ENCODE assay signal across 8 cellular contexts in the genomic region with DNA sequence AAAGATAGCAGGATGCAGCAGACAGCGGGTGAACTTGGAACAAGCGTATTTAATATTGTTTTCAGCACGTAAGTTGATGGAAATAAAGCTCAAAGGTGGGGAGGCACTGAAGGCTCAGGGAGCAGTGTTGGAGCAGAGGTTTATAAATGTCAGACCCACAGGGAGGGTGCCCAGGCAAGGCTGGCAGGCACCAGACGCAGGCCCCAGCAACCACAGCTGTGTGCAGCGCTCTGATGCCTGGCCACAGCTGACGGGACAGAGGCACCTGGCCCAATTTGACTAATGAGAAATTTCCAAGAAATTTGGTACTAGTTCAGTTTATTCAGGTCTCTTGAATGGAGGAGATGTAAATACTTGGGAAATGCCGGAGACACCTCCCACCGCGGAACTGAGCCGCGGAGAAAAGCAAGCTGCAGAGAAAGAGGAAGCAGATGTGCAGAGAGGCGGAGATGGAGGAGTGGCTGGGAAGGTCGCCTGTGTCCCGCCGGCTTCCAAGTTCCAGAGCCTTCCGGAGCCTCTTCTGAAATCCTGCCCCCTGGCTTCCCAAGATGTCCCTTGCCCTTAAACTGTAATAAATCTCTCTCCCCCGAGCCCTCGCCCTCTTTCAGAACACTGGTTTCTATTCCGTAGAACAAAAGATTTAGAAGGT. TPM values are rescaled to one million over a fixed set of nuclear protein-coding genes. Genes with fewer than 3 reads are reported as not detected.
A peak's percentile ranks its signal among the peaks of the same experiment; 100 is the strongest.
DNase-seq lines count a peak whose midpoint lies in the region; ATAC-seq and TF ChIP-seq lines count a peak whose summit lies in the region.

No MANE protein-coding gene starts in this region.

- H4K20me1 ChIP-seq in HCT116 (ENCODE audit: insufficient read depth) = no peaks in the 10 kb centered on the region

- TF ChIP-seq RAD21 in HCT116 (IDR thresholded peaks at IDR 0.05; ENCODE audit: low read depth) = no peak

- TF ChIP-seq POLR2A in HCT116 (IDR thresholded peaks at IDR 0.05; ENCODE audit: borderline replicate concordance, extremely low read depth, insufficient read depth, insufficient read length) = no peak

- intact Hi-C loops in HCT116 (cut with micrococcal nuclease) (no loop called here), lower lobe of right lung (cut with DNase I) (no loop called here)

- H3K79me2 ChIP-seq in HCT116 (ENCODE audit: insufficient read depth, low read length) = no peaks in the 10 kb centered on the region

- H3K36me3 ChIP-seq in HCT116 (ENCODE audit: control insufficient read depth in 1 of 2, insufficient read depth in 2 of 2, low read length in 2 of 2) (no peaks in the 10 kb centered on the region), lower lobe of right lung (no peaks in the 10 kb centered on the region)

- no peak for DNase-seq in AG04450 (ENCODE audit: low read depth, low spot score)
- DNase-seq in HCT116 (ENCODE audit: low read depth, low spot score) = no peak
- peak; percentile 29 for DNase-seq in choroid plexus epithelial cell (ENCODE audit: low read depth)
- DNase-seq in lower lobe of right lung = peak; percentile 49
- peak; percentile 52 for DNase-seq in ureter (ENCODE audit: low spot score)
- DNase-seq in effector CD8-positive, alpha-beta T cell (lab: John Stamatoyannopoulos, UW) = no peak
- DNase-seq in NCI-H1694 treated with DMSO at 0.1 percent for 48 hours (lab: John Stamatoyannopoulos, UW) = no peak
- no peak for DNase-seq in DMS 273 treated with DMSO at 0.1 percent for 48 hours (lab: John Stamatoyannopoulos, UW)

- H3K4me3 ChIP-seq in AG04450 (ENCODE audit: low read depth, low read length) (peak overlapping the region; percentile 20), HCT116 (replicated peaks in 1 of 2; ENCODE audit: low read depth in 1 of 2, low read length in 2 of 2) (no peak overlapping the region), choroid plexus epithelial cell (ENCODE audit: low read depth, low read length) (peak overlapping the region; percentile 50), lower lobe of right lung (peak overlapping the region; percentile 24)

- ATAC-seq in HCT116 = peak; percentile 55
- ATAC-seq in lower lobe of right lung = peak; percentile 64 to 65

- no TSS peak for BruUV-seq in HCT116 (replicated peaks; lab: Mats Ljungman, UMichigan)

- no peak overlapping the region for H3K4me2 ChIP-seq in HCT116 (ENCODE audit: low read length)

- RAD21 ChIA-PET in HCT116 (lab: Charles Lee; ENCODE audit: low non-redundant PET in 1 of 2, low total read pairs in 2 of 2, uncharacterized antibody in 2 of 2, unreplicated experiment in 2 of 2) = no interaction called here

- H3K9me3 ChIP-seq in AG04450 (ENCODE audit: control insufficient read depth, insufficient read depth, low read length) (no peaks in the 10 kb centered on the region), HCT116 (ENCODE audit: control insufficient read depth in 1 of 2, insufficient read depth in 1 of 2, low read depth in 1 of 2, low read length in 2 of 2) (no peaks in the 10 kb centered on the region), lower lobe of right lung (no peaks in the 10 kb centered on the region)

- H3K9me2 ChIP-seq in HCT116 (ENCODE audit: insufficient read depth) = no peaks in the 10 kb centered on the region

- no peak for TF ChIP-seq CTCF in AG04450 (IDR thresholded peaks at IDR 0.05; ENCODE audit: low read depth, low read length)
- peak in 1 of 3 experiments; percentile 13; a peak in 1 of 6 replicates for TF ChIP-seq CTCF in HCT116 (IDR thresholded peaks at IDR 0.05 in 2 of 3, conservative IDR thresholded peaks at IDR 0.05 in 1 of 3; ENCODE audit: borderline replicate concordance in 1 of 3, insufficient read depth in 1 of 3, low read depth in 2 of 3, low read length in 2 of 3)
- peak; percentile 36 for TF ChIP-seq CTCF in choroid plexus epithelial cell (conservative IDR thresholded peaks at IDR 0.05; ENCODE audit: low read depth, low read length)
- no peak for TF ChIP-seq CTCF in lower lobe of right lung (IDR thresholded peaks at IDR 0.05)

- no peak overlapping the region for H2AFZ ChIP-seq in HCT116 (ENCODE audit: low read depth, low read length, poor library complexity, severe bottlenecking)

- H3K4me1 ChIP-seq in HCT116 (ENCODE audit: control insufficient read depth in 1 of 2, insufficient read depth in 2 of 2, low read length in 2 of 2) = no peaks in the 10 kb centered on the region
- H3K4me1 ChIP-seq in lower lobe of right lung = peaks cover 5% of the 10 kb centered on the region

- H3K27me3 ChIP-seq in AG04450 (ENCODE audit: control insufficient read depth, insufficient read depth, low read length) = peaks cover 13% of the 10 kb centered on the region
- H3K27me3 ChIP-seq in HCT116 (ENCODE audit: insufficient read depth, low read length) = peaks cover 14% of the 10 kb centered on the region; the same call in 1 of the 2 replicates
- peaks cover 3% of the 10 kb centered on the region for H3K27me3 ChIP-seq in lower lobe of right lung (ENCODE audit: low read depth)

- CTCF ChIA-PET in AG04450 (lab: Charles Lee) (no interaction called here), HCT116 (lab: Charles Lee) (no interaction called here)

- POLR2A ChIA-PET in AG04450 (lab: Yijun Ruan, JAX) = no interaction called here
- POLR2A ChIA-PET in HCT116 (lab: Charles Lee) = no interaction called here

- no peak overlapping the region for H3K9ac ChIP-seq in HCT116 (ENCODE audit: low read length)

- H3K27ac ChIP-seq in AG04450 (ENCODE audit: low read depth, low read length) = no peak overlapping the region
- H3K27ac ChIP-seq in HCT116 (ENCODE audit: low read depth, low read length) = no peak overlapping the region
- H3K27ac ChIP-seq in lower lobe of right lung = no peak overlapping the region

TF ChIP-seq in HCT116, 20 proteins besides CTCF, POLR2A, EP300 and RAD21:
- TF ChIP-seq SP1 (IDR thresholded peaks at IDR 0.05; ENCODE audit: low read depth) (no peak), YY1 (IDR thresholded peaks at IDR 0.05; ENCODE audit: extremely low read depth, insufficient replicate concordance, low read depth, low read length) (no peak), ZFX (IDR thresholded peaks at IDR 0.05) (no peak), SIN3A (IDR thresholded peaks at IDR 0.05; ENCODE audit: low read depth) (no peak), EZH2phosphoT487 (IDR thresholded peaks at IDR 0.05; ENCODE audit: borderline replicate concordance) (no peak), TCF7L2 (IDR thresholded peaks at IDR 0.05; ENCODE audit: borderline replicate concordance, extremely low read depth, insufficient read depth, insufficient read length) (no peak), CEBPB (IDR thresholded peaks at IDR 0.05; ENCODE audit: low read depth) (no peak), POLR2AphosphoS5 (IDR thresholded peaks at IDR 0.05; ENCODE audit: low read depth, low read length) (no peak), JUND (IDR thresholded peaks at IDR 0.05) (no peak), EGR1 (IDR thresholded peaks at IDR 0.05; ENCODE audit: low read depth) (no peak), FOSL1 (IDR thresholded peaks at IDR 0.05; ENCODE audit: low read depth) (no peak), CBX3 (IDR thresholded peaks at IDR 0.05; ENCODE audit: low read depth) (no peak), SRF (IDR thresholded peaks at IDR 0.05; ENCODE audit: low read depth) (no peak), ELF1 (IDR thresholded peaks at IDR 0.05; ENCODE audit: borderline replicate concordance, low read depth) (no peak), EZH2 (IDR thresholded peaks at IDR 0.05) (no peak)
- TF ChIP-seq, protein P1, sequence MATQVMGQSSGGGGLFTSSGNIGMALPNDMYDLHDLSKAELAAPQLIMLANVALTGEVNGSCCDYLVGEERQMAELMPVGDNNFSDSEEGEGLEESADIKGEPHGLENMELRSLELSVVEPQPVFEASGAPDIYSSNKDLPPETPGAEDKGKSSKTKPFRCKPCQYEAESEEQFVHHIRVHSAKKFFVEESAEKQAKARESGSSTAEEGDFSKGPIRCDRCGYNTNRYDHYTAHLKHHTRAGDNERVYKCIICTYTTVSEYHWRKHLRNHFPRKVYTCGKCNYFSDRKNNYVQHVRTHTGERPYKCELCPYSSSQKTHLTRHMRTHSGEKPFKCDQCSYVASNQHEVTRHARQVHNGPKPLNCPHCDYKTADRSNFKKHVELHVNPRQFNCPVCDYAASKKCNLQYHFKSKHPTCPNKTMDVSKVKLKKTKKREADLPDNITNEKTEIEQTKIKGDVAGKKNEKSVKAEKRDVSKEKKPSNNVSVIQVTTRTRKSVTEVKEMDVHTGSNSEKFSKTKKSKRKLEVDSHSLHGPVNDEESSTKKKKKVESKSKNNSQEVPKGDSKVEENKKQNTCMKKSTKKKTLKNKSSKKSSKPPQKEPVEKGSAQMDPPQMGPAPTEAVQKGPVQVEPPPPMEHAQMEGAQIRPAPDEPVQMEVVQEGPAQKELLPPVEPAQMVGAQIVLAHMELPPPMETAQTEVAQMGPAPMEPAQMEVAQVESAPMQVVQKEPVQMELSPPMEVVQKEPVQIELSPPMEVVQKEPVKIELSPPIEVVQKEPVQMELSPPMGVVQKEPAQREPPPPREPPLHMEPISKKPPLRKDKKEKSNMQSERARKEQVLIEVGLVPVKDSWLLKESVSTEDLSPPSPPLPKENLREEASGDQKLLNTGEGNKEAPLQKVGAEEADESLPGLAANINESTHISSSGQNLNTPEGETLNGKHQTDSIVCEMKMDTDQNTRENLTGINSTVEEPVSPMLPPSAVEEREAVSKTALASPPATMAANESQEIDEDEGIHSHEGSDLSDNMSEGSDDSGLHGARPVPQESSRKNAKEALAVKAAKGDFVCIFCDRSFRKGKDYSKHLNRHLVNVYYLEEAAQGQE (IDR thresholded peaks at IDR 0.05; ENCODE audit: low read depth) = no peak
TF ChIP-seq in HCT116: peak in this region for 0.

RNA-seq across cellular contexts. Expression of a gene that starts 38.3 kb away (rescaled TPM):
- 0.01 and 0.05 TPM in 2 replicates for polyA plus RNA-seq in AG04450 (2011; rRNA removed)
- polyA minus RNA-seq in AG04450 (2011; rRNA and poly(A)+ RNA removed) = 0.13 and 0.18 TPM in 2 replicates
- total RNA-seq in HCT116 (2021; ENCODE audit: unreplicated experiment) = not detected
- polyA plus RNA-seq in HCT116 (2012) = under 0.01 TPM in 1 of 2 replicates, not detected in the other
- 4.3 TPM for total RNA-seq in lower lobe of right lung
- total RNA-seq in ureter = 7.6 TPM

Comparison
In these comparisons a context has a peak if more than half of its experiments do, and no peak if none do; other contexts are left out.
1. DNase-seq: peak in choroid plexus epithelial cell (single experiment), lower lobe of right lung (single experiment) and ureter (single experiment); none in AG04450 (single experiment), HCT116 (single experiment), effector CD8-positive, alpha-beta T cell (single experiment), NCI-H1694 treated with DMSO at 0.1 percent for 48 hours (single experiment) and DMS 273 treated with DMSO at 0.1 percent for 48 hours (single experiment).
2. H3K4me3 ChIP-seq: peak in AG04450 (single experiment), choroid plexus epithelial cell (single experiment) and lower lobe of right lung (single experiment); none in HCT116 (0 of 2).